ENCODE assay signal across 1 cellular context in genomic region chr9:100317706-100318105, GRCh38.
TF ChIP-seq lines count a peak whose summit lies in the region.

No MANE protein-coding gene starts in this region.

TF ChIP-seq in SK-N-SH, 30 proteins besides CTCF, POLR2A, EP300 and RAD21 (continued from another document):
- TF ChIP-seq, protein P1, sequence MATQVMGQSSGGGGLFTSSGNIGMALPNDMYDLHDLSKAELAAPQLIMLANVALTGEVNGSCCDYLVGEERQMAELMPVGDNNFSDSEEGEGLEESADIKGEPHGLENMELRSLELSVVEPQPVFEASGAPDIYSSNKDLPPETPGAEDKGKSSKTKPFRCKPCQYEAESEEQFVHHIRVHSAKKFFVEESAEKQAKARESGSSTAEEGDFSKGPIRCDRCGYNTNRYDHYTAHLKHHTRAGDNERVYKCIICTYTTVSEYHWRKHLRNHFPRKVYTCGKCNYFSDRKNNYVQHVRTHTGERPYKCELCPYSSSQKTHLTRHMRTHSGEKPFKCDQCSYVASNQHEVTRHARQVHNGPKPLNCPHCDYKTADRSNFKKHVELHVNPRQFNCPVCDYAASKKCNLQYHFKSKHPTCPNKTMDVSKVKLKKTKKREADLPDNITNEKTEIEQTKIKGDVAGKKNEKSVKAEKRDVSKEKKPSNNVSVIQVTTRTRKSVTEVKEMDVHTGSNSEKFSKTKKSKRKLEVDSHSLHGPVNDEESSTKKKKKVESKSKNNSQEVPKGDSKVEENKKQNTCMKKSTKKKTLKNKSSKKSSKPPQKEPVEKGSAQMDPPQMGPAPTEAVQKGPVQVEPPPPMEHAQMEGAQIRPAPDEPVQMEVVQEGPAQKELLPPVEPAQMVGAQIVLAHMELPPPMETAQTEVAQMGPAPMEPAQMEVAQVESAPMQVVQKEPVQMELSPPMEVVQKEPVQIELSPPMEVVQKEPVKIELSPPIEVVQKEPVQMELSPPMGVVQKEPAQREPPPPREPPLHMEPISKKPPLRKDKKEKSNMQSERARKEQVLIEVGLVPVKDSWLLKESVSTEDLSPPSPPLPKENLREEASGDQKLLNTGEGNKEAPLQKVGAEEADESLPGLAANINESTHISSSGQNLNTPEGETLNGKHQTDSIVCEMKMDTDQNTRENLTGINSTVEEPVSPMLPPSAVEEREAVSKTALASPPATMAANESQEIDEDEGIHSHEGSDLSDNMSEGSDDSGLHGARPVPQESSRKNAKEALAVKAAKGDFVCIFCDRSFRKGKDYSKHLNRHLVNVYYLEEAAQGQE (IDR thresholded peaks at IDR 0.05; ENCODE audit: low read depth, low read length), result no peak
- TF ChIP-seq GABPA (IDR thresholded peaks at IDR 0.05; ENCODE audit: low read depth) (no peak), RCOR1 (IDR thresholded peaks at IDR 0.05; ENCODE audit: low read length) (no peak), TEAD4 (IDR thresholded peaks at IDR 0.05; ENCODE audit: borderline replicate concordance, insufficient read depth) (peak; percentile 55; the same call in 1 of the 2 replicates)
